Comparison of ENCODE assay signal across 14 cellular contexts in the genomic region with DNA sequence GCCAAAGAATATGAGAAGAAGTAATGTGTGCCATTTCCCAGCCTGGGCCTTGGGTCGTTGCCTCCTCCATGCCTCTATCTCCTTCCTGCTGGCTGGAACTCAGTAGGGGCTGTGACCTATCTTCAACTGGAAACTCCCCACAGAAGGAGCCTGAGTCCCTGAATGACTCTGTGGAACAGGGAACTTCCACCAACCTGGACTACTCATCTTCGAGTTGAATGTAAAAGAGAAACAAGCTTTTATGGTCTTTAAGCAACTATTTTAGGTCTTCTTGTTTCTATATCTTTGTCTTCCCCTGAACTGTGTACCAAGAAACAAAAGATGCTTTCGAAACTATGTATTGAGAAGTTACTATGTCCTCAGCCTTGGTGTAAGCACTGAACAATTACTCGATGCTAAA.
A peak's percentile ranks its signal among the peaks of the same experiment; 100 is the strongest.
DNase-seq lines count a peak whose midpoint lies in the region; ATAC-seq lines count a peak whose summit lies in the region.
"Had no signal": no experiment of that assay in that cellular context is flagged by ENCODE, and none has a peak within 500 bp of the region (broad histone marks: within the 10 kb centered on the region; RNA-seq: fewer than 3 reads in every experiment).

No MANE protein-coding gene starts in this region.

- DNase-seq in NK-92 treated with Interleukin-12 subunit alpha and Interleukin-12 subunit beta, amount 100 ng/mL, for 24 hours (lab: John Stamatoyannopoulos, UW), result no peak
- DNase-seq in T-helper 2 cell, result no peak
- DNase-seq in nucleus accumbens (lab: John Stamatoyannopoulos, UW), result no peak
- DNase-seq: activated naive CD8-positive, alpha-beta T cell treated with anti-CD3 and anti-CD28 coated beads, Interleukin-2, amount 10 ng/mL, durations not matched to agents 7 days and 5 days; DMS153; erythroblast; naive thymus-derived CD4-positive, alpha-beta T cell; NCI-H2081 treated with DMSO at 0.1 percent for 48 hours had no signal

- ATAC-seq in GM18499 (IDR thresholded peaks at IDR 0.05; ENCODE audit: insufficient read depth, unreplicated experiment) (peak; percentile 52), GM19468 (IDR thresholded peaks at IDR 0.05; ENCODE audit: extremely low read depth, unreplicated experiment) (peak; percentile 53), HG02798 (IDR thresholded peaks at IDR 0.05; ENCODE audit: poor library complexity, unreplicated experiment) (peak; percentile 77), HG03469 (IDR thresholded peaks at IDR 0.05; ENCODE audit: unreplicated experiment) (peak; percentile 38), GM21825 (IDR thresholded peaks at IDR 0.05; ENCODE audit: unreplicated experiment) (no peak)
- ATAC-seq: left lobe of liver; naive thymus-derived CD4-positive, alpha-beta T cell had no signal
